In genomic region chr2:85797959-85798358, GRCh38 we compare ENCODE assay signal across 9 cellular contexts. TPM values are rescaled to one million over a fixed set of nuclear protein-coding genes. Genes with fewer than 3 reads are reported as not detected.
A peak's percentile ranks its signal among the peaks of the same experiment; 100 is the strongest.
DNase-seq lines count a peak whose midpoint lies in the region; ATAC-seq and TF ChIP-seq lines count a peak whose summit lies in the region.
"Had no signal": no experiment of that assay in that cellular context is flagged by ENCODE, and none has a peak within 500 bp of the region (broad histone marks: within the 10 kb centered on the region; RNA-seq: fewer than 3 reads in every experiment).

No MANE protein-coding gene starts in this region.

- WGBS in IMR-90 (ENCODE audit: extremely low coverage in 2 of 2, insufficient read length in 1 of 2), 2 experiments: 83% methylated on average over 1 of the region's 4 CpGs; no CpG with 5 or more reads in 1 of the 2 experiments

- no peak overlapping the region for H3K56ac ChIP-seq in IMR-90 (ENCODE audit: extremely low read depth, insufficient read depth, low read length)

- no peak overlapping the region for H3K18ac ChIP-seq in IMR-90 (ENCODE audit: low read depth, low read length)

- H3K27ac Mint-ChIP-seq in brain: peak overlapping the region; percentile 26 to 93 (median 74)
- H3K27ac Mint-ChIP-seq: activated naive CD8-positive, alpha-beta T cell treated with anti-CD3 and anti-CD28 coated beads, Interleukin-2, amount 10 ng/mL, durations not matched to agents 7 days and 5 days had no signal

- peaks cover 15% of the 10 kb centered on the region for H3K36me3 Mint-ChIP-seq in brain
- H3K36me3 Mint-ChIP-seq: activated naive CD8-positive, alpha-beta T cell treated with anti-CD3 and anti-CD28 coated beads, Interleukin-2, amount 10 ng/mL, durations not matched to agents 7 days and 5 days had no signal

- H3K27ac ChIP-seq in IMR-90 (ENCODE audit: insufficient read depth, low read length): no peak overlapping the region
- H3K27ac ChIP-seq in PC-9: no peak overlapping the region

- no peaks in the 10 kb centered on the region for H3K79me1 ChIP-seq in IMR-90 (ENCODE audit: low read depth in 1 of 2, low read length in 2 of 2)

- no peak overlapping the region for H3K14ac ChIP-seq in IMR-90 (replicated peaks; ENCODE audit: low read depth, low read length)

- TF ChIP-seq RAD21 in IMR-90 (IDR thresholded peaks at IDR 0.05; ENCODE audit: low read length): peak; percentile 52

- peak; percentile 64 for TF ChIP-seq CTCF in IMR-90 (conservative IDR thresholded peaks at IDR 0.05; ENCODE audit: low read depth, low read length)
- TF ChIP-seq CTCF in brain (conservative IDR thresholded peaks at IDR 0.05): peak; percentile 49 to 61
- no peak; the same call in 1 of the 2 replicates for TF ChIP-seq CTCF in PC-9 (conservative IDR thresholded peaks at IDR 0.05)

- peaks cover 4% of the 10 kb centered on the region for H3K9me3 ChIP-seq in IMR-90 (ENCODE audit: control insufficient read depth, insufficient read depth, low read length)
- H3K9me3 ChIP-seq in PC-9 (ENCODE audit: insufficient read depth, low read depth): no peaks in the 10 kb centered on the region

- H4K5ac ChIP-seq in IMR-90 (ENCODE audit: low read depth, low read length): no peak overlapping the region

- no peak overlapping the region for H2BK5ac ChIP-seq in IMR-90 (ENCODE audit: low read depth, low read length, poor library complexity, severe bottlenecking)

- in situ Hi-C loops in IMR-90 (cut with MboI; ENCODE audit: low sequenced_read_pairs): no loop called here

- H3K4me3 ChIP-seq in IMR-90 (ENCODE audit: insufficient read depth, low read depth, low read length): no peak overlapping the region
- H3K4me3 ChIP-seq in PC-9: no peak overlapping the region

- peak overlapping the region in 1 of 5 experiments; percentile 17 for H3K4me3 Mint-ChIP-seq in brain
- H3K4me3 Mint-ChIP-seq: activated naive CD8-positive, alpha-beta T cell treated with anti-CD3 and anti-CD28 coated beads, Interleukin-2, amount 10 ng/mL, durations not matched to agents 7 days and 5 days had no signal

- H3K4me1 ChIP-seq in IMR-90 (ENCODE audit: control insufficient read depth, insufficient read depth, low read length) (peaks cover 34% of the 10 kb centered on the region), PC-9 (replicated peaks; ENCODE audit: insufficient read depth) (peaks cover 10% of the 10 kb centered on the region)

- no peak overlapping the region for H3K4me2 ChIP-seq in IMR-90 (ENCODE audit: low read depth, low read length)
- H3K4me2 ChIP-seq in PC-9: no peak overlapping the region

- no peak overlapping the region for H2AFZ ChIP-seq in IMR-90 (replicated peaks; ENCODE audit: low read length, poor library complexity)
- no peak overlapping the region for H2AFZ ChIP-seq in PC-9

- peaks cover 69% of the 10 kb centered on the region for H3K4me1 Mint-ChIP-seq in brain
- H3K4me1 Mint-ChIP-seq: activated naive CD8-positive, alpha-beta T cell treated with anti-CD3 and anti-CD28 coated beads, Interleukin-2, amount 10 ng/mL, durations not matched to agents 7 days and 5 days had no signal

- no peak overlapping the region for H4K8ac ChIP-seq in IMR-90 (ENCODE audit: low read depth in 2 of 2, low read length in 2 of 2)

- no peaks in the 10 kb centered on the region for H3K79me2 ChIP-seq in PC-9 (ENCODE audit: low read depth)

- dilution Hi-C loops in IMR-90 (cut with HindIII; ENCODE audit: low sequenced_read_pairs, unreplicated experiment): no loop called here

- no peak overlapping the region for H2AK9ac ChIP-seq in IMR-90 (replicated peaks; ENCODE audit: low read depth, low read length, poor library complexity)

- H3K36me3 ChIP-seq in IMR-90 (ENCODE audit: control insufficient read depth, insufficient read depth, low read length): no peaks in the 10 kb centered on the region
- H3K36me3 ChIP-seq in PC-9 (ENCODE audit: low read depth): no peaks in the 10 kb centered on the region

- intact Hi-C loops in IMR-90 (cut with micrococcal nuclease): loop anchor here (1.0 kb wide), 2 partner anchors 48 to 69 kb away; no protein-coding TSS in a partner anchor
- intact Hi-C loops in PC-9 (cut with micrococcal nuclease; ENCODE audit: unreplicated experiment): loop anchor here (2.0 kb wide), 1 partner anchor 47 kb away; no protein-coding TSS in a partner anchor

- BruUV-seq in IMR-90 (replicated peaks; lab: Mats Ljungman, UMichigan) (no TSS peak), PC-9 (replicated peaks; lab: Mats Ljungman, UMichigan) (no TSS peak)

- H4K20me1 ChIP-seq in IMR-90 (ENCODE audit: insufficient read depth, low read length) (no peaks in the 10 kb centered on the region), PC-9 (ENCODE audit: insufficient read depth) (no peaks in the 10 kb centered on the region; the same call in 1 of the 2 replicates)

- H2BK120ac ChIP-seq in IMR-90 (ENCODE audit: low read depth, low read length): no peak overlapping the region

- TF ChIP-seq POLR2A in IMR-90 (IDR thresholded peaks at IDR 0.05; ENCODE audit: low read depth, low read length): no peak

- no peaks in the 10 kb centered on the region for H3F3A ChIP-seq in PC-9 (ENCODE audit: insufficient read depth, low read depth)

- H3K27me3 Mint-ChIP-seq in brain: peaks cover 5% of the 10 kb centered on the region

- H3K9ac ChIP-seq in IMR-90 (ENCODE audit: low read depth, low read length): no peak overlapping the region

- ATAC-seq in IMR-90 (ENCODE audit: low read depth): peak; percentile 18; the same call in 1 of the 2 replicates
- no peak for ATAC-seq in GM19463 (IDR thresholded peaks at IDR 0.05; ENCODE audit: unreplicated experiment)

- H2BK20ac ChIP-seq in IMR-90 (ENCODE audit: low read depth, low read length): no peak overlapping the region

- H3K4ac ChIP-seq in IMR-90 (ENCODE audit: low read depth, low read length): no peak overlapping the region

- H3K9me2 ChIP-seq in PC-9 (ENCODE audit: insufficient read depth): no peaks in the 10 kb centered on the region

- no peak overlapping the region for H2AK5ac ChIP-seq in IMR-90 (ENCODE audit: low read depth, low read length)

- H2BK15ac ChIP-seq in IMR-90 (ENCODE audit: low read depth, low read length): no peak overlapping the region

- CTCF ChIA-PET in IMR-90 (lab: Yijun Ruan, JAX) (interaction anchor here (0.5 to 1.5 kb wide), 5 partner anchors 8 to 68 kb away, joined by 3 to 5 read pairs (median 3); no protein-coding TSS in a partner anchor), PC-9 (lab: Charles Lee) (no interaction called here)

- H3K27me3 ChIP-seq in IMR-90 (ENCODE audit: control insufficient read depth, insufficient read depth, low read length): no peaks in the 10 kb centered on the region
- H3K27me3 ChIP-seq in PC-9 (ENCODE audit: insufficient read depth, low read depth): no peaks in the 10 kb centered on the region

- H3K9me1 ChIP-seq in IMR-90 (ENCODE audit: insufficient read depth, low read length): peaks cover 15% of the 10 kb centered on the region

- H3K9me3 Mint-ChIP-seq in brain: peaks cover 5 to 14% (median 9%) of the 10 kb centered on the region in 5 experiments
- H3K9me3 Mint-ChIP-seq: activated naive CD8-positive, alpha-beta T cell treated with anti-CD3 and anti-CD28 coated beads, Interleukin-2, amount 10 ng/mL, durations not matched to agents 7 days and 5 days had no signal

- peak; percentile 63 for DNase-seq in AG08395 (ENCODE audit: low spot score)
- DNase-seq in IMR-90: peak; percentile 49
- peak; percentile 15 for DNase-seq in kidney tubule cell (ENCODE audit: low spot score)
- no peak for DNase-seq in SW 1271 (lab: John Stamatoyannopoulos, UW)
- DNase-seq in PC-9: no peak
- DNase-seq in HuH-7 (ENCODE audit: low spot score): no peak
- DNase-seq: activated naive CD8-positive, alpha-beta T cell treated with anti-CD3 and anti-CD28 coated beads, Interleukin-2, amount 10 ng/mL, durations not matched to agents 7 days and 5 days had no signal

- H3K23ac ChIP-seq in IMR-90 (ENCODE audit: low read depth, low read length): no peak overlapping the region

- POLR2A ChIA-PET in IMR-90 (lab: Charles Lee; ENCODE audit: unreplicated experiment): no interaction called here
- POLR2A ChIA-PET in PC-9 (lab: Charles Lee; ENCODE audit: unreplicated experiment): interaction anchor here (0.6 kb wide), 1 partner anchor 39 kb away, joined by 4 read pairs; no protein-coding TSS in a partner anchor

- H4K91ac ChIP-seq in IMR-90 (ENCODE audit: insufficient read depth, low read depth, low read length): no peak overlapping the region

TF ChIP-seq in IMR-90, 13 proteins besides CTCF, POLR2A, EP300 and RAD21:
- TF ChIP-seq MAFK (IDR thresholded peaks at IDR 0.05; ENCODE audit: low read depth, low read length): peak; percentile 71
- TF ChIP-seq NFE2L2 (IDR thresholded peaks at IDR 0.05; ENCODE audit: low read depth, low read length): no peak
- peak; percentile 53 for TF ChIP-seq SMC3 (IDR thresholded peaks at IDR 0.05; ENCODE audit: low read depth, low read length)

RNA-seq across cellular contexts. Expression of gene ATOH8, which starts 44.2 kb away (rescaled TPM):
- 7.8 and 7.9 TPM in 2 replicates for total RNA-seq in IMR-90 (2012; rRNA removed)
- 9.0 and 11.2 TPM in 2 replicates for polyA plus RNA-seq in IMR-90 (2012; rRNA removed)
- 6.2 and 7.6 TPM in 2 replicates for polyA plus RNA-seq in IMR-90 (2012; cell fraction: cytosol; rRNA removed)
- 5.0 and 13.0 TPM in 2 replicates for polyA plus RNA-seq in IMR-90 (2012; cell fraction: nucleus; rRNA removed; ENCODE audit: low replicate concordance)
- polyA plus RNA-seq in brain (ENCODE audit: insufficient read depth, low read depth, low replicate concordance): 15.8 TPM
- total RNA-seq in PC-9 (2021): 0.25 TPM in 1 of 2 replicates, not detected in the other
- total RNA-seq: activated naive CD8-positive, alpha-beta T cell treated with anti-CD3 and anti-CD28 coated beads, Interleukin-2, amount 10 ng/mL, durations not matched to agents 7 days and 5 days had no signal

Comparison
In these comparisons a context has a peak if more than half of its experiments do, and no peak if none do; other contexts are left out.
1. DNase-seq: peak in AG08395 (single experiment), IMR-90 (single experiment) and kidney tubule cell (single experiment); none in SW 1271 (0 of 2), PC-9 (0 of 2) and HuH-7 (single experiment).